Comparison of ENCODE assay signal across 8 cellular contexts in genomic region chr1:26864610-26865480, GRCh38. TPM values are rescaled to one million over a fixed set of nuclear protein-coding genes. Genes with fewer than 3 reads are reported as not detected.
DNase-seq lines count a peak whose midpoint lies in the region; ATAC-seq and TF ChIP-seq lines count a peak whose summit lies in the region.

No MANE protein-coding gene starts in this region.

- ATAC-seq in GM21576 (IDR thresholded peaks at IDR 0.05; ENCODE audit: unreplicated experiment): peak; percentile 83
- ATAC-seq in mucosa of descending colon: peak; percentile 80

- H3K4me1 ChIP-seq in mucosa of descending colon (ENCODE audit: low read depth): peaks cover 8% of the 10 kb centered on the region

- no peak; the same call in 1 of the 2 replicates for TF ChIP-seq RAD21 in Ishikawa (IDR thresholded peaks at IDR 0.05; ENCODE audit: low read depth)

- DNase-seq in DMS153 treated with DMSO at 0.1 percent for 48 hours (lab: John Stamatoyannopoulos, UW; ENCODE audit: unreplicated experiment): peak; percentile 100
- peak; percentile 98 for DNase-seq in OCI-M1 (lab: John Stamatoyannopoulos, UW)
- DNase-seq in activated T-cell treated with anti-CD3 and anti-CD28 coated beads for 48 hours (ENCODE audit: low read depth): peak; percentile 98
- peak; percentile 93 for DNase-seq in epithelial cell of prostate (ENCODE audit: low read depth, low spot score)
- DNase-seq in mucosa of descending colon: peak; percentile 95 to 99 (median 98)
- peak; percentile 74 to 88 for DNase-seq in stimulated activated CD8-positive, alpha-beta memory T cell treated with anti-CD3 and anti-CD28 coated beads, Interleukin-4, amount 100 ng/mL, for 1 hour (ENCODE audit: low read depth in 2 of 2, low spot score in 1 of 2)

- no peak for TF ChIP-seq EP300 in Ishikawa (IDR thresholded peaks at IDR 0.05; ENCODE audit: borderline replicate concordance)

- peak overlapping the region; percentile 42 for H3K4me3 ChIP-seq in mucosa of descending colon

- peak overlapping the region; percentile 99 for H3K27ac ChIP-seq in epithelial cell of prostate

- intact Hi-C loops in mucosa of descending colon (cut with DNase I, micrococcal nuclease): no loop called here

- H3K9me3 ChIP-seq in mucosa of descending colon: no peaks in the 10 kb centered on the region

- no peak for TF ChIP-seq CTCF in mucosa of descending colon (IDR thresholded peaks at IDR 0.05)

- H3K36me3 ChIP-seq in mucosa of descending colon (ENCODE audit: low read depth): no peaks in the 10 kb centered on the region

TF ChIP-seq in Ishikawa, 13 proteins besides CTCF, POLR2A, EP300 and RAD21:
- peak; percentile 81 for TF ChIP-seq MAX (IDR thresholded peaks at IDR 0.05)
- no peak; the same call in none of the 2 replicates for TF ChIP-seq NFIC (IDR thresholded peaks at IDR 0.05)
- no peak; the same call in 1 of the 2 replicates for TF ChIP-seq CREB1 (IDR thresholded peaks at IDR 0.05; ENCODE audit: low read depth)
- no peak for TF ChIP-seq CEBPB (IDR thresholded peaks at IDR 0.05)
- peak; percentile 42; the same call in 1 of the 2 replicates for TF ChIP-seq TCF12 (IDR thresholded peaks at IDR 0.05; ENCODE audit: low read depth)
- TF ChIP-seq YY1 (IDR thresholded peaks at IDR 0.05; ENCODE audit: low read depth): 0 out of 2 replicates have a peak, but pooled peaks have one; percentile 33
- no peak for TF ChIP-seq TEAD4 (IDR thresholded peaks at IDR 0.05)
- no peak for TF ChIP-seq FOXM1 (IDR thresholded peaks at IDR 0.05; ENCODE audit: borderline replicate concordance, low read depth)
- no peak for TF ChIP-seq ZBTB7A (IDR thresholded peaks at IDR 0.05; ENCODE audit: low read depth)
- TF ChIP-seq USF1 (IDR thresholded peaks at IDR 0.05): no peak
- peak; percentile 71 for TF ChIP-seq TAF1 (IDR thresholded peaks at IDR 0.05; ENCODE audit: low read depth)
- TF ChIP-seq EGR1 (IDR thresholded peaks at IDR 0.05): no peak; the same call in 1 of the 2 replicates
TF ChIP-seq in Ishikawa: peak in this region for 4.

RNA-seq across cellular contexts. Expression of gene SFN, which starts 1.9 kb away (rescaled TPM):
- total RNA-seq in mucosa of descending colon: 100 to 1,000 TPM; 124 to 282 (median 191) TPM

RNA-seq across cellular contexts. Expression of gene GPN2, which starts 25.2 kb away (rescaled TPM):
- total RNA-seq in mucosa of descending colon: 10 to 100 TPM; 25.4 to 37.2 (median 27.0) TPM

RNA-seq across cellular contexts. Expression of gene GPATCH3, which starts 35.4 kb away (rescaled TPM):
- total RNA-seq in mucosa of descending colon: 10 to 100 TPM; 14.0 to 17.5 (median 14.5) TPM

RNA-seq across cellular contexts. Expression of gene ZDHHC18, which starts 38.4 kb away (rescaled TPM):
- 10 to 100 TPM; 22.8 to 30.5 (median 26.9) TPM for total RNA-seq in mucosa of descending colon

RNA-seq across cellular contexts. Expression of gene NR0B2, which starts 48.9 kb away (rescaled TPM):
- under 1 TPM in 2 of 3 donors, not detected in 1; 0.43 to 0.52 TPM for total RNA-seq in mucosa of descending colon

Comparison
In these comparisons a context has a peak if more than half of its experiments do, and no peak if none do; other contexts are left out.
1. Peak in every context shown above with its lines: DNase-seq, ATAC-seq, H3K4me3 ChIP-seq and H3K27ac ChIP-seq.